In the genomic region with DNA sequence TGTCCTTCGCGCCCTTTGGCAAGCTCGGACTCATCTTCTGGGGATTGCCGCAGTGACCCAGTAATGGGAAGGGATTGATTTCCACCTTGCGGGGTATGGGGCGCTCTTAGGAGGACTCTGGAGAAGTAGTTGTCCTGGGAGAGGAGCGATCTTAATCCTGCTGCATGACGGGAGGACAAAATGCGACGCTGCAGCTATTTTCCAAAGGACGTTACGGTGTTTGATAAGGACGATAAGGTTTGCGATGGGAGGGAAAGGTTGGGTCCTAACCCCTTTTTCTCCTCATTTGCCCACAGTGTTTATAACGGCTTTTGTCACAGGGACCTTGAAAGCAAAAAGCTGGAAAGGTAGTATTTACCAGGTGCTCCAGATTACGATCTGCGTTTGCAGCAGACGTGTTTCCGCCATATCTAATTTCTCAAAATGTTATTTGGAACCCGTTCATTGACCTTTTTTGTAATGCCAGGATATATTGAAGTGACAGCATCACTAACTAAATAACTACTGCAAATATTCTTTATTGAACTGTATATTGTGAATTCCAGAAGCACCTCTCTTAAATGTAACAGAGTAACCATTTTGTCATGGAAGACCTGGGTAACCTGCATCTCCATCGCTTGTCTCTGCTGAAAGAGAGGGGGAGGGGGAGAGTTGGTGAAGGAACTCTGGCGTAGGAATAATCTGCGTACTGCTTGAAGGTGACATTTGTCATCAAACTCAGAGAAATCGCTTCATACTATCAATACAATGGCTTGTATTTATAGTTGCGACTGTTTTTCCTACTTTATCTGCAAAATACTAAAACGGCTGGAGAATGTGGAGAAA, we compare ENCODE assay signal across 8 cellular contexts. TPM values are rescaled to one million over a fixed set of nuclear protein-coding genes. Genes with fewer than 3 reads are reported as not detected.
A peak's percentile ranks its signal among the peaks of the same experiment; 100 is the strongest.
DNase-seq lines count a peak whose midpoint lies in the region; ATAC-seq and TF ChIP-seq lines count a peak whose summit lies in the region.

No MANE protein-coding gene starts in this region.

- in situ Hi-C loops in astrocyte of the cerebellum (cut with HindIII; ENCODE audit: low sequenced_read_pairs), result no loop called here

- peak overlapping the region; percentile 96 for H3K27ac Mint-ChIP-seq in Caco-2 (ENCODE audit: unreplicated experiment)
- H3K27ac Mint-ChIP-seq in stimulated activated naive CD8-positive, alpha-beta T cell treated with anti-CD3 and anti-CD28 coated beads, Interleukin-15, Interleukin-2, amounts not matched to agents 100 ng/mL and 50 ng/mL, for 24 hours, result peak overlapping the region; percentile 97

- H3K4me3 Mint-ChIP-seq in Caco-2 (ENCODE audit: unreplicated experiment), result peak overlapping the region; percentile 92
- H3K4me3 Mint-ChIP-seq in stimulated activated naive CD8-positive, alpha-beta T cell treated with anti-CD3 and anti-CD28 coated beads, Interleukin-15, Interleukin-2, amounts not matched to agents 100 ng/mL and 50 ng/mL, for 24 hours, result peak overlapping the region; percentile 95

- H3K27me3 Mint-ChIP-seq in Caco-2 (ENCODE audit: insufficient read depth, unreplicated experiment), result no peaks in the 10 kb centered on the region
- H3K27me3 Mint-ChIP-seq in stimulated activated naive CD8-positive, alpha-beta T cell treated with anti-CD3 and anti-CD28 coated beads, Interleukin-15, Interleukin-2, amounts not matched to agents 100 ng/mL and 50 ng/mL, for 24 hours, result no peaks in the 10 kb centered on the region

- 0 out of 2 replicates have a peak, but pooled peaks cover 7% of the 10 kb centered on the region for H3K4me1 ChIP-seq in Caco-2

- peaks cover 16% of the 10 kb centered on the region for H3K4me1 Mint-ChIP-seq in Caco-2 (ENCODE audit: low read depth, unreplicated experiment)
- H3K4me1 Mint-ChIP-seq in stimulated activated naive CD8-positive, alpha-beta T cell treated with anti-CD3 and anti-CD28 coated beads, Interleukin-15, Interleukin-2, amounts not matched to agents 100 ng/mL and 50 ng/mL, for 24 hours (ENCODE audit: low read depth), result peaks cover 58% of the 10 kb centered on the region

- peak; percentile 4 for ATAC-seq in GM21360 (IDR thresholded peaks at IDR 0.05; ENCODE audit: unreplicated experiment)

- H3K9me3 ChIP-seq in Caco-2, result no peaks in the 10 kb centered on the region

- H3K4me3 ChIP-seq in Caco-2 (ENCODE audit: low read depth, low read length), result peak overlapping the region; percentile 77
- H3K4me3 ChIP-seq in LNCaP clone FGC (ENCODE audit: low read depth, low read length), result peak overlapping the region; percentile 85
- H3K4me3 ChIP-seq in astrocyte of the cerebellum (ENCODE audit: low read depth, low read length), result peak overlapping the region; percentile 77

- TF ChIP-seq CTCF in Caco-2 (IDR thresholded peaks at IDR 0.05; ENCODE audit: insufficient read depth in 1 of 2, low read depth in 1 of 2, low read length in 1 of 2, severe bottlenecking in 1 of 2, unreplicated experiment in 1 of 2) (no peak), LNCaP clone FGC (IDR thresholded peaks at IDR 0.05; ENCODE audit: control insufficient read depth, extremely low read depth, insufficient read depth) (no peak), astrocyte of the cerebellum (IDR thresholded peaks at IDR 0.05; ENCODE audit: low read depth, low read length, missing control alignments) (no peak)

- H3K9me3 Mint-ChIP-seq in Caco-2 (ENCODE audit: unreplicated experiment), result no peaks in the 10 kb centered on the region
- H3K9me3 Mint-ChIP-seq in stimulated activated naive CD8-positive, alpha-beta T cell treated with anti-CD3 and anti-CD28 coated beads, Interleukin-15, Interleukin-2, amounts not matched to agents 100 ng/mL and 50 ng/mL, for 24 hours, result no peaks in the 10 kb centered on the region

- H3K36me3 ChIP-seq in Caco-2 (ENCODE audit: control insufficient read depth, insufficient read depth, low read length), result no peaks in the 10 kb centered on the region

- CTCF ChIA-PET in Caco-2 (lab: Charles Lee), result no interaction called here

- peaks cover 28% of the 10 kb centered on the region for H3K36me3 Mint-ChIP-seq in Caco-2 (ENCODE audit: insufficient read depth, unreplicated experiment)
- peaks cover 36% of the 10 kb centered on the region for H3K36me3 Mint-ChIP-seq in stimulated activated naive CD8-positive, alpha-beta T cell treated with anti-CD3 and anti-CD28 coated beads, Interleukin-15, Interleukin-2, amounts not matched to agents 100 ng/mL and 50 ng/mL, for 24 hours (ENCODE audit: low read depth)

- DNase-seq in Caco-2 (peak in 1 of 2 experiments; percentile 44), LNCaP clone FGC (ENCODE audit: low read depth) (no peak), astrocyte of the cerebellum (ENCODE audit: low read depth) (no peak), iPS-NIHi11 (ENCODE audit: low spot score) (peak; percentile 13), COLO829 (ENCODE audit: low spot score) (no peak), SIG-M5 treated with dmso at 0.1 percent for 504 hours (lab: John Stamatoyannopoulos, UW; ENCODE audit: unreplicated experiment) (no peak)

- POLR2A ChIA-PET in Caco-2 (lab: Charles Lee), result interaction anchor here (1.0 to 1.8 kb wide), 3 partner anchors 22 to 252 kb away, joined by 4 to 10 read pairs (median 8); partner anchors contain the start of gene UGP2

- H3K27me3 ChIP-seq in Caco-2 (replicated peaks; ENCODE audit: control insufficient read depth, insufficient read depth, low read length), result no peaks in the 10 kb centered on the region

- intact Hi-C loops in Caco-2 (cut with micrococcal nuclease; ENCODE audit: unreplicated experiment), result loop anchor here (2.0 kb wide), 1 partner anchor 271 kb away; no protein-coding TSS in a partner anchor

- BruUV-seq in Caco-2 (replicated peaks; lab: Mats Ljungman, UMichigan), result TSS peak; percentile 67

RNA-seq across cellular contexts. Expression of gene MDH1, which starts 0.6 kb away (rescaled TPM):
- total RNA-seq in Caco-2 (2022), result 159 and 181 TPM in 2 replicates

RNA-seq across cellular contexts. Expression of gene WDPCP, which starts 1.1 kb away (rescaled TPM):
- 14.1 and 16.2 TPM in 2 replicates for total RNA-seq in Caco-2 (2022)
